In the genomic region with DNA sequence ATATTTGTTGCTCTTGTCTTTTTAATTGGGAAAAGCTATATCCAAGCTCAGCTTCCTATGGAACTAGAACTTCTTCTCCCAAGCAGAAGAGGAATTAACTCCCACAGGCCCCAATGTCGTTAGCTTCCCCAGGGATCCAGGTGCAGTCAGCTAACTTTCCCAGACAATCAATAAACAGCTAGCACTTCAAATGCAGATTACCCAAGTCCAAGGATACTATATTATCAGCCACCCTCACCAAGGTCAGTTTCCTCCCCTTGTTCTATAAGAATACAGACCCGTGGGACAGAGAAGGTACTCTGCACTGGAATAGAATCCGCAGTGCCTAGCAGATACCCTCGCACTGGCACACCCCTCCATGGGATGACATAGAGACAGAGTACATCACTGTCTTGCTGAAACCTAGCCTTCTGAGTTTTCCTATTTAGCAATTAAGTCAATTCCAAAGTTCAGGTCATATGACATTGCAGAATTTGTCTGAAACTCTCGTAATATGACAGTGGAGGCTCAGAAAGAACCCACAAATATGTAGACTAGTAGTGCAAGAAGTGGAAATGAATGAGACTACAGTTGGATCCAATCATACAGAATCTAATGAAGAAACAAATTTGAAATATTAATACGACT, we compare ENCODE assay signal across 26 cellular contexts. TPM values are rescaled to one million over a fixed set of nuclear protein-coding genes. Genes with fewer than 3 reads are reported as not detected.
A peak's percentile ranks its signal among the peaks of the same experiment; 100 is the strongest.
DNase-seq lines count a peak whose midpoint lies in the region; ATAC-seq and TF ChIP-seq lines count a peak whose summit lies in the region.
"Had no signal": no experiment of that assay in that cellular context is flagged by ENCODE, and none has a peak within 500 bp of the region (broad histone marks: within the 10 kb centered on the region; RNA-seq: fewer than 3 reads in every experiment).

No MANE protein-coding gene starts in this region.

- TF ChIP-seq EP300 in SK-N-SH (IDR thresholded peaks at IDR 0.05; ENCODE audit: borderline replicate concordance in 1 of 2, low read depth in 1 of 2, low read length in 1 of 2): no peak

- H3K79me2 ChIP-seq in SK-N-SH (ENCODE audit: insufficient read depth): no peaks in the 10 kb centered on the region

- intact Hi-C loops in posterior cingulate gyrus (cut with DNase I): no loop called here

- H3K9ac ChIP-seq in SK-N-SH (no peak overlapping the region), SK-N-MC (ENCODE audit: insufficient read length) (peak overlapping the region; percentile 81), skeletal muscle tissue (ENCODE audit: low read depth in 1 of 3, low read length in 3 of 3) (no peak overlapping the region)

- H3K36me3 ChIP-seq in SK-N-SH (replicated peaks in 1 of 2; ENCODE audit: control insufficient read depth in 1 of 2, insufficient read depth in 2 of 2, low read length in 1 of 2) (peaks cover 0 to 8% of the 10 kb centered on the region in 2 experiments), SK-N-MC (ENCODE audit: insufficient read depth, low read length) (peaks cover 7% of the 10 kb centered on the region), skeletal muscle tissue (ENCODE audit: control insufficient read depth in 3 of 3, insufficient read depth in 3 of 3, low read length in 3 of 3) (peaks cover 0 to 3% (median 0%) of the 10 kb centered on the region in 3 donors), H7 (replicated peaks; ENCODE audit: control insufficient read depth, insufficient read depth, low read length) (no peaks in the 10 kb centered on the region)
- H3K36me3 ChIP-seq: BE2C, colonic mucosa, neutrophil had no signal

- peak overlapping the region; percentile 48; the same call in 1 of the 2 replicates for H3K4me2 ChIP-seq in SK-N-SH
- H3K4me2 ChIP-seq: smooth muscle cell had no signal

- H3K27me3 ChIP-seq in SK-N-SH (ENCODE audit: insufficient read depth) (no peaks in the 10 kb centered on the region), skeletal muscle tissue (ENCODE audit: control insufficient read depth in 3 of 3, insufficient read depth in 3 of 3, low read length in 3 of 3) (no peaks in the 10 kb centered on the region), H7 (ENCODE audit: control insufficient read depth, insufficient read depth, low read length) (no peaks in the 10 kb centered on the region)
- H3K27me3 ChIP-seq: BE2C, colonic mucosa, esophagus squamous epithelium, neutrophil, upper lobe of left lung had no signal

- 0 out of 2 replicates have a peak, but pooled peaks cover 3% of the 10 kb centered on the region for H3K9me3 ChIP-seq in SK-N-SH
- H3K9me3 ChIP-seq in SK-N-MC (ENCODE audit: low read depth, low read length): no peaks in the 10 kb centered on the region; the same call in 1 of the 2 replicates
- no peaks in the 10 kb centered on the region for H3K9me3 ChIP-seq in skeletal muscle tissue (ENCODE audit: control insufficient read depth in 3 of 3, low read length in 3 of 3)
- H3K9me3 ChIP-seq: BE2C, colonic mucosa, esophagus squamous epithelium, neutrophil, upper lobe of left lung had no signal

- H3K4me1 ChIP-seq in SK-N-SH (ENCODE audit: control insufficient read depth in 1 of 2, insufficient read depth in 2 of 2, low read depth in 1 of 2, low read length in 1 of 2) (peaks cover 0 to 8% of the 10 kb centered on the region in 2 experiments; a peak in 3 of 4 replicates), skeletal muscle tissue (ENCODE audit: control insufficient read depth in 3 of 3, insufficient read depth in 3 of 3, low read length in 3 of 3) (peaks cover 0 to 3% (median 2%) of the 10 kb centered on the region in 3 donors)
- H3K4me1 ChIP-seq: BE2C, colonic mucosa, esophagus squamous epithelium, upper lobe of left lung had no signal

- no peak for TF ChIP-seq RAD21 in SK-N-SH (IDR thresholded peaks at IDR 0.05; ENCODE audit: low read length)

- WGBS in SK-N-SH (ENCODE audit: low lambda C conversion rate): 85% methylated on average over 6 of the region's 6 CpGs

- CTCF ChIA-PET in SK-N-SH (lab: Yijun Ruan, JAX): no interaction called here

- DNase-seq in SK-N-SH: no peak
- DNase-seq in SK-N-MC (ENCODE audit: low read depth, low spot score): peak; percentile 53
- DNase-seq in foreskin melanocyte: peak; percentile 3
- no peak for DNase-seq in H7
- DNase-seq in posterior cingulate gyrus: no peak
- no peak for DNase-seq in MV-4-11 (lab: John Stamatoyannopoulos, UW)
- DNase-seq: activated CD4-positive, alpha-beta T cell treated with anti-CD3 and anti-CD28 coated beads for 4 hours; activated T-cell treated with anti-CD3 and anti-CD28 coated beads, Interleukin-2, amount 50 U/mL, for 4 hours; BE2C; colonic mucosa; DMS153; effector memory CD8-positive, alpha-beta T cell; esophagus squamous epithelium; kidney; NCI-H1105; NCI-H2081; NCI-H345; NCI-H82; SHP77; stimulated activated CD4-positive, alpha-beta T cell treated with anti-CD3 and anti-CD28 coated beads, Interleukin-2, amount 100 ng/mL, for 24 hours; upper lobe of left lung had no signal

- H3K27ac ChIP-seq in SK-N-SH (ENCODE audit: low read depth in 2 of 2, low read length in 1 of 2) (peak overlapping the region; percentile 22 to 69; a peak in 3 of 4 replicates), SK-N-MC (peak overlapping the region; percentile 99), skeletal muscle tissue (ENCODE audit: low read depth, low read length) (peak overlapping the region; percentile 81)
- H3K27ac ChIP-seq: colonic mucosa, esophagus squamous epithelium, neutrophil, upper lobe of left lung had no signal

- POLR2A ChIA-PET in SK-N-SH (lab: Yijun Ruan, JAX): no interaction called here

- H4K20me1 ChIP-seq in SK-N-SH (ENCODE audit: insufficient read depth): no peaks in the 10 kb centered on the region

- H3K4me3 ChIP-seq in SK-N-SH (ENCODE audit: low read depth in 2 of 2, low read length in 1 of 2): no peak overlapping the region
- H3K4me3 ChIP-seq in SK-N-MC: peak overlapping the region; percentile 69
- no peak overlapping the region for H3K4me3 ChIP-seq in skeletal muscle tissue (ENCODE audit: low read length in 3 of 3)
- H3K4me3 ChIP-seq in H7 (ENCODE audit: insufficient read depth, low read depth, low read length): no peak overlapping the region
- H3K4me3 ChIP-seq: colonic mucosa, esophagus squamous epithelium, smooth muscle cell, upper lobe of left lung had no signal

- ATAC-seq in SK-N-SH treated with all-trans-retinoic acid at 6 μM for 48 hours: no peak; the same call in 1 of the 3 replicates
- ATAC-seq: activated T-cell treated with anti-CD3 and anti-CD28 coated beads, Interleukin-2, amount 50 U/mL, for 4 hours; effector memory CD8-positive, alpha-beta T cell had no signal

- 0 out of 2 replicates have a peak, but pooled peaks cover 4% of the 10 kb centered on the region for H3K9me2 ChIP-seq in SK-N-SH

- H2AFZ ChIP-seq in SK-N-SH (ENCODE audit: low read depth): no peak overlapping the region; the same call in 1 of the 2 replicates

- H3F3A ChIP-seq in SK-N-SH (replicated peaks; ENCODE audit: insufficient read depth): peaks cover 24% of the 10 kb centered on the region

- no peak for TF ChIP-seq CTCF in SK-N-SH (IDR thresholded peaks at IDR 0.05)

TF ChIP-seq in SK-N-SH, 30 proteins besides CTCF, POLR2A, EP300 and RAD21 (continues in another document):
- TF ChIP-seq RFX5 (IDR thresholded peaks at IDR 0.05; ENCODE audit: low read length) (no peak), CHD2 (IDR thresholded peaks at IDR 0.05; ENCODE audit: low read length, partially characterized antibody) (no peak), GATA2 (CRISPR knock-in tag; IDR thresholded peaks at IDR 0.05) (no peak), NRF1 (IDR thresholded peaks at IDR 0.05; ENCODE audit: low read depth, low read length) (no peak)
- TF ChIP-seq, protein P1, sequence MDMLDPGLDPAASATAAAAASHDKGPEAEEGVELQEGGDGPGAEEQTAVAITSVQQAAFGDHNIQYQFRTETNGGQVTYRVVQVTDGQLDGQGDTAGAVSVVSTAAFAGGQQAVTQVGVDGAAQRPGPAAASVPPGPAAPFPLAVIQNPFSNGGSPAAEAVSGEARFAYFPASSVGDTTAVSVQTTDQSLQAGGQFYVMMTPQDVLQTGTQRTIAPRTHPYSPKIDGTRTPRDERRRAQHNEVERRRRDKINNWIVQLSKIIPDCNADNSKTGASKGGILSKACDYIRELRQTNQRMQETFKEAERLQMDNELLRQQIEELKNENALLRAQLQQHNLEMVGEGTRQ (IDR thresholded peaks at IDR 0.05; ENCODE audit: borderline replicate concordance, low read depth, low read length): no peak

TF ChIP-seq in SK-N-SH treated with all-trans-retinoic acid at 6 μM for 48 hours, 23 proteins besides CTCF, POLR2A, EP300 and RAD21 (continues in another document):
- TF ChIP-seq, protein P2, sequence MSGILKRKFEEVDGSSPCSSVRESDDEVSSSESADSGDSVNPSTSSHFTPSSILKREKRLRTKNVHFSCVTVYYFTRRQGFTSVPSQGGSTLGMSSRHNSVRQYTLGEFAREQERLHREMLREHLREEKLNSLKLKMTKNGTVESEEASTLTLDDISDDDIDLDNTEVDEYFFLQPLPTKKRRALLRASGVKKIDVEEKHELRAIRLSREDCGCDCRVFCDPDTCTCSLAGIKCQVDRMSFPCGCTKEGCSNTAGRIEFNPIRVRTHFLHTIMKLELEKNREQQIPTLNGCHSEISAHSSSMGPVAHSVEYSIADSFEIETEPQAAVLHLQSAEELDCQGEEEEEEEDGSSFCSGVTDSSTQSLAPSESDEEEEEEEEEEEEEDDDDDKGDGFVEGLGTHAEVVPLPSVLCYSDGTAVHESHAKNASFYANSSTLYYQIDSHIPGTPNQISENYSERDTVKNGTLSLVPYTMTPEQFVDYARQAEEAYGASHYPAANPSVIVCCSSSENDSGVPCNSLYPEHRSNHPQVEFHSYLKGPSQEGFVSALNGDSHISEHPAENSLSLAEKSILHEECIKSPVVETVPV (CRISPR knock-in tag; IDR thresholded peaks at IDR 0.05): no peak
- TF ChIP-seq SNAI2 (CRISPR knock-in tag; IDR thresholded peaks at IDR 0.05): no peak
- TF ChIP-seq OSR1 (CRISPR knock-in tag; IDR thresholded peaks at IDR 0.05): no peak
- TF ChIP-seq ISL1 (CRISPR knock-in tag; IDR thresholded peaks at IDR 0.05): no peak
- no peak for TF ChIP-seq ARNTL (CRISPR knock-in tag; IDR thresholded peaks at IDR 0.05; ENCODE audit: borderline replicate concordance, low read depth)
- TF ChIP-seq TOX (CRISPR knock-in tag; IDR thresholded peaks at IDR 0.05; ENCODE audit: borderline replicate concordance): no peak
- TF ChIP-seq ZNF70 (CRISPR knock-in tag; IDR thresholded peaks at IDR 0.05): no peak
- TF ChIP-seq RARB (CRISPR knock-in tag; IDR thresholded peaks at IDR 0.05): no peak
- no peak for TF ChIP-seq BACH2 (CRISPR knock-in tag; IDR thresholded peaks at IDR 0.05; ENCODE audit: borderline replicate concordance)
- TF ChIP-seq ZNF565 (CRISPR knock-in tag; conservative IDR thresholded peaks at IDR 0.05; ENCODE audit: low read depth): no peak

RNA-seq across cellular contexts. Expression of a gene that starts 39.9 kb away (rescaled TPM):
- 0.07 and 0.11 TPM in 2 replicates for polyA plus RNA-seq in SK-N-SH (2012; rRNA removed)
- polyA plus RNA-seq in SK-N-SH (2012; cell fraction: cytosol; rRNA removed): 0.05 and 0.10 TPM in 2 replicates
- 0.38 and 0.48 TPM in 2 replicates for polyA plus RNA-seq in SK-N-SH (2012; cell fraction: nucleus; rRNA removed)
- total RNA-seq in skeletal muscle tissue: 17.7 TPM
- not detected in 2 replicates for total RNA-seq in H7 (2014; rRNA removed; shearing (Covaris generic))
- total RNA-seq: LHCN-M2, smooth muscle cell had no signal
- polyA plus RNA-seq: smooth muscle cell had no signal

RNA-seq across cellular contexts. Expression of a gene that starts 58.4 kb away (rescaled TPM):
- 2.0 and 3.6 TPM in 2 replicates for polyA plus RNA-seq in SK-N-SH (2012; rRNA removed)
- polyA plus RNA-seq in SK-N-SH (2012; cell fraction: cytosol; rRNA removed): 2.1 and 2.3 TPM in 2 replicates
- 4.1 and 10.5 TPM in 2 replicates for polyA plus RNA-seq in SK-N-SH (2012; cell fraction: nucleus; rRNA removed)
- total RNA-seq in skeletal muscle tissue: 18.8 TPM
- 0.42 and 0.48 TPM in 2 replicates for total RNA-seq in H7 (2014; rRNA removed; shearing (Covaris generic))

Comparison
In these comparisons a context has a peak if more than half of its experiments do, and no peak if none do; other contexts are left out.
1. DNase-seq: peak in SK-N-MC (single experiment) and foreskin melanocyte (single experiment); none in SK-N-SH (single experiment), H7 (single experiment), posterior cingulate gyrus (0 of 10) and MV-4-11 (single experiment).
2. H3K27ac ChIP-seq: peak in every context shown above with its lines; median percentile 99 in SK-N-MC; 81 in skeletal muscle tissue; 46 in SK-N-SH.
3. RNA of a gene that starts 39.9 kb away (total RNA-seq): 17.7 TPM in skeletal muscle tissue (single experiment); not detected in H7; every median in the first group is over 10 times any median in the second.
4. RNA of a gene that starts 58.4 kb away (total RNA-seq): 18.8 TPM in skeletal muscle tissue (single experiment); 0.42 to 0.48 TPM in H7; every median in the first group is over 10 times any median in the second.